ENCODE assay signal across 11 cellular contexts in genomic region chr9:133960568-133961129, GRCh38. TPM values are rescaled to one million over a fixed set of nuclear protein-coding genes. Genes with fewer than 3 reads are reported as not detected.
DNase-seq lines count a peak whose midpoint lies in the region; ATAC-seq and TF ChIP-seq lines count a peak whose summit lies in the region.
"Had no signal": no experiment of that assay in that cellular context is flagged by ENCODE, and none has a peak within 500 bp of the region (broad histone marks: within the 10 kb centered on the region; RNA-seq: fewer than 3 reads in every experiment).

No MANE protein-coding gene starts in this region.

- DNase-seq in Kasumi-1 (lab: John Stamatoyannopoulos, UW) (peak; percentile 17 to 59), amniotic epithelial cell (ENCODE audit: low read depth) (peak; percentile 84), left lobe of liver (ENCODE audit: low spot score) (no peak), testis (peak; percentile 68), foreskin fibroblast (no peak)
- no peak for DNase-seq in stimulated activated CD4-positive, alpha-beta T cell treated with anti-CD3 and anti-CD28 coated beads, Interleukin-4, amount 100 ng/mL, for 24 hours
- DNase-seq: NCI-H2171 treated with DMSO at 0.1 percent for 48 hours, substantia nigra, SW 1271 had no signal

- H3K4me3 ChIP-seq in testis (no peak overlapping the region), foreskin fibroblast (ENCODE audit: low read depth in 1 of 2, low read length in 2 of 2) (no peak overlapping the region)
- H3K4me3 ChIP-seq: gastrocnemius medialis had no signal

- no peak overlapping the region for H3K27ac ChIP-seq in testis
- H3K27ac ChIP-seq: gastrocnemius medialis had no signal

- no peak for TF ChIP-seq POLR2A in testis (IDR thresholded peaks at IDR 0.05)

- peaks cover 32% of the 10 kb centered on the region for H3K4me1 ChIP-seq in testis

- H3K9me3 ChIP-seq in testis, result no peaks in the 10 kb centered on the region
- H3K9me3 ChIP-seq: gastrocnemius medialis had no signal

- no peaks in the 10 kb centered on the region for H3K36me3 ChIP-seq in testis (ENCODE audit: low read depth, missing control alignments)
- H3K36me3 ChIP-seq: gastrocnemius medialis had no signal

- TF ChIP-seq CTCF in testis (IDR thresholded peaks at IDR 0.05) (no peak), foreskin fibroblast (IDR thresholded peaks at IDR 0.05; ENCODE audit: low read depth, low read length) (no peak)

- no peaks in the 10 kb centered on the region for H3K27me3 ChIP-seq in testis

- intact Hi-C loops in testis (cut with DNase I; ENCODE audit: low total_unique reads), result no loop called here

- ATAC-seq in left lobe of liver (peak; percentile 76), HG02798 (IDR thresholded peaks at IDR 0.05; ENCODE audit: poor library complexity, unreplicated experiment) (no peak)
- ATAC-seq: gastrocnemius medialis had no signal

- 61 to 72% methylated on average over 15 to 21 of the region's 21 CpGs for WGBS in testis, 2 donors

RNA-seq across cellular contexts. Expression of gene VAV2, which starts 31.5 kb away (rescaled TPM):
- total RNA-seq in left lobe of liver (34.8 TPM), testis (10 to 100 TPM; 12.2 to 14.1 TPM)
- polyA plus RNA-seq in testis (ENCODE audit: insufficient read depth, low read depth, low replicate concordance), result 11.0 TPM

Comparison
In these comparisons a context has a peak if more than half of its experiments do, and no peak if none do; other contexts are left out.
1. DNase-seq: peak in Kasumi-1 (2 of 2), amniotic epithelial cell (single experiment) and testis (single experiment); none in left lobe of liver (single experiment), foreskin fibroblast (0 of 2) and stimulated activated CD4-positive, alpha-beta T cell treated with anti-CD3 and anti-CD28 coated beads, Interleukin-4, amount 100 ng/mL, for 24 hours (single experiment).